18 cellular contexts compared by ENCODE assay signal in the genomic region with DNA sequence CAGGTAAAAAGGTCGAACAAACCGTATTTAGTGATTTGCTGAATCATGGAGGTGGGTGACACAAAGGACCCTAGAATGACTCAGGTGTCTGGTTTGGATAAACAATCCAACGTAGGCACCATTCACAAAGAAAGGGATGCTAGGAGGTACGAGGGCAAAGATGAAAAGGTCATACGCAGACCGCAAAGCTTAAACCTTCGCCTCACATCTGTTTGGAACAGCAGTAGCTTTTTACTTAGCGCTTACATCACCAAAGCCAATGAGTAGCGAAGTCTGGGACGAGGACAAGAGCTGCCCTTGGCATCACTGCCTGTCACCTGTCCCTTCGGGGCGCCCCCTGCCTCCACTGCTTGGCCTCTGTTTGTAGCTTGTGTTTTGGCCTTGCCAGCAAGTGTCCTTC.
"Had no signal": no experiment of that assay in that cellular context is flagged by ENCODE, and none has a peak within 500 bp of the region (broad histone marks: within the 10 kb centered on the region; RNA-seq: fewer than 3 reads in every experiment).

No MANE protein-coding gene starts in this region.

- H3K79me2 ChIP-seq: parathyroid adenoma had no signal

- H3K27me3 Mint-ChIP-seq: activated CD4-positive, alpha-beta memory T cell treated with anti-CD3 and anti-CD28 coated beads for 36 hours; dendritic cell treated with granulocyte-macrophage colony-stimulating factor and Interleukin-4, amounts not matched to agents 40 ng/mL and 50 ng/mL, for 4 days; stimulated activated naive B cell treated with anti-CD40 and anti-IgM and Interleukin-4, amounts not matched to agents 10 μg/mL and 1 μg/mL and 100 μg/mL, for 72 hours had no signal

- H3K36me3 ChIP-seq: esophagus squamous epithelium, neutrophil, sigmoid colon, spleen, thyroid gland had no signal

- H3K9me3 Mint-ChIP-seq: activated CD4-positive, alpha-beta memory T cell treated with anti-CD3 and anti-CD28 coated beads for 36 hours; activated naive CD4-positive, alpha-beta T cell treated with anti-CD3 and anti-CD28 coated beads, Interleukin-2, amount 50 U/mL, for 72 hours; activated T-helper 1 cell treated with anti-CD3 and anti-CD28 coated beads, Interleukin-12 subunit alpha, Interleukin-12 subunit beta, Interleukin-2, Interleukin-4 antibody, amounts not matched to agents 30 ng/mL and 10 ng/mL and 1 ng/mL, durations not matched to agents 14 hours and 24 hours and 36 hours; dendritic cell treated with granulocyte-macrophage colony-stimulating factor and Interleukin-4, amounts not matched to agents 40 ng/mL and 50 ng/mL, for 4 days; natural killer cell; stimulated activated naive B cell treated with anti-CD40 and anti-IgM and Interleukin-4, amounts not matched to agents 10 μg/mL and 1 μg/mL and 100 μg/mL, for 72 hours had no signal

- H3K4me3 ChIP-seq: esophagus squamous epithelium, sigmoid colon, spleen, thyroid gland had no signal

- H3K27me3 ChIP-seq: esophagus squamous epithelium, neutrophil, sigmoid colon, spleen, thyroid gland had no signal

- ATAC-seq: activated naive CD4-positive, alpha-beta T cell treated with anti-CD3 and anti-CD28 coated beads, Interleukin-2, amount 50 U/mL, for 72 hours; natural killer cell; stimulated activated naive B cell treated with anti-CD40 and anti-IgM and Interleukin-4, amounts not matched to agents 10 μg/mL and 1 μg/mL and 100 μg/mL, for 72 hours had no signal

- H3K4me3 Mint-ChIP-seq: activated CD4-positive, alpha-beta memory T cell treated with anti-CD3 and anti-CD28 coated beads for 36 hours; activated T-helper 1 cell treated with anti-CD3 and anti-CD28 coated beads, Interleukin-12 subunit alpha, Interleukin-12 subunit beta, Interleukin-2, Interleukin-4 antibody, amounts not matched to agents 30 ng/mL and 10 ng/mL and 1 ng/mL, durations not matched to agents 14 hours and 24 hours and 36 hours; dendritic cell treated with granulocyte-macrophage colony-stimulating factor and Interleukin-4, amounts not matched to agents 40 ng/mL and 50 ng/mL, for 4 days; natural killer cell; stimulated activated naive B cell treated with anti-CD40 and anti-IgM and Interleukin-4, amounts not matched to agents 10 μg/mL and 1 μg/mL and 100 μg/mL, for 72 hours had no signal

- H3K4me1 ChIP-seq: parathyroid adenoma had no signal

- H3K9me3 ChIP-seq: esophagus squamous epithelium, neutrophil, sigmoid colon, spleen, thyroid gland had no signal

- H3K27ac Mint-ChIP-seq: activated CD4-positive, alpha-beta memory T cell treated with anti-CD3 and anti-CD28 coated beads for 36 hours; activated naive CD4-positive, alpha-beta T cell treated with anti-CD3 and anti-CD28 coated beads, Interleukin-2, amount 50 U/mL, for 72 hours; activated T-helper 1 cell treated with anti-CD3 and anti-CD28 coated beads, Interleukin-12 subunit alpha, Interleukin-12 subunit beta, Interleukin-2, Interleukin-4 antibody, amounts not matched to agents 30 ng/mL and 10 ng/mL and 1 ng/mL, durations not matched to agents 14 hours and 24 hours and 36 hours; dendritic cell treated with granulocyte-macrophage colony-stimulating factor and Interleukin-4, amounts not matched to agents 40 ng/mL and 50 ng/mL, for 4 days; natural killer cell; stimulated activated naive B cell treated with anti-CD40 and anti-IgM and Interleukin-4, amounts not matched to agents 10 μg/mL and 1 μg/mL and 100 μg/mL, for 72 hours had no signal

- H3K27ac ChIP-seq: esophagus squamous epithelium, parathyroid adenoma, sigmoid colon, spleen had no signal

- H3K36me3 Mint-ChIP-seq: activated CD4-positive, alpha-beta memory T cell treated with anti-CD3 and anti-CD28 coated beads for 36 hours; activated naive CD4-positive, alpha-beta T cell treated with anti-CD3 and anti-CD28 coated beads, Interleukin-2, amount 50 U/mL, for 72 hours; natural killer cell had no signal

- H3K9ac ChIP-seq: parathyroid adenoma had no signal

- H2AFZ ChIP-seq: parathyroid adenoma had no signal

- DNase-seq: activated CD4-positive, alpha-beta memory T cell treated with anti-CD3 and anti-CD28 coated beads for 36 hours; activated CD4-positive, alpha-beta T cell treated with anti-CD3 and anti-CD28 coated beads for 4 hours; activated gamma-delta T cell treated with Interleukin-2 at 50 U/mL for 16 hours; activated T-cell treated with anti-CD3 and anti-CD28 coated beads for 4 hours; amniotic stem cell; effector memory CD4-positive, alpha-beta T cell; esophagus squamous epithelium; natural killer cell; sigmoid colon; spleen; stimulated activated CD4-positive, alpha-beta T cell treated with anti-CD3 and anti-CD28 coated beads, Interleukin-4, amount 100 ng/mL, for 4 hours; stimulated activated naive B cell treated with anti-CD40 and anti-IgM and Interleukin-4, amounts not matched to agents 10 μg/mL and 1 μg/mL and 100 μg/mL, for 72 hours; thyroid gland had no signal
